ENCODE assay signal across 8 cellular contexts in the genomic region with DNA sequence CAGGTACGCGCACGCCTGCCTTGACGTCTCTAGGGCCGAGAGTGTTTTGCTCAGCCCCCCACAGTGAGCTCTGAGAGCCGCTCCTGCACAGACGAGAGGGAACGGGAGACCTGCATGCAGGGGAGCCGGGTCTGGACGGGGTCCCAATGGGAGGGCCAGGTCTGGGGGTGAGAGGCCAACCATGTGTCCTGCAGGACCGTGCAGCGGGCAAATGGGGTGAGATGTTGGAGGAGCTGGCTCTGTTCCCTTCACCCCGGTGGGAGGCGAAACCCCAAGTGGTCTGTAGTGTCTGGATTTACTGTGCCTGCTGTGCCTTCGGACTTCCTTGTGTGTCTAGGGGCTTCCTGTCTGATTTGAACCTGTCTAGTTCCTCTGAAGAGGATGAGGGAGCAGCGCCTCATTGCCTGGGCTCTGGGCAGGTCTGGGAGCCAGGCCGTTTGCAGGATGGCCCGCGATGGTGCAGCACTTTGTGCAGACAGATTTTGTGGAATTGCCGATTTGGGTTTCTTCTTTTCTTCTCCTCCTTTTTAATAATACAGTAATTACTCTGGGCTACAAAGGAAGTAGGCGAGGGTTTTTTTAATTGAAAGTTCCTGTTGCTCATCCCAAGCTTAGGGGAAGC. TPM values are rescaled to one million over a fixed set of nuclear protein-coding genes. Genes with fewer than 3 reads are reported as not detected.
DNase-seq lines count a peak whose midpoint lies in the region; ATAC-seq and TF ChIP-seq lines count a peak whose summit lies in the region.

No MANE protein-coding gene starts in this region.

- H3K36me3 ChIP-seq in heart right ventricle (no peaks in the 10 kb centered on the region), tibial artery (no peaks in the 10 kb centered on the region)

- peaks cover 2% of the 10 kb centered on the region for H3K36me3 Mint-ChIP-seq in activated naive CD8-positive, alpha-beta T cell treated with anti-CD3 and anti-CD28 coated beads for 36 hours

- H3K9me3 Mint-ChIP-seq in activated naive CD8-positive, alpha-beta T cell treated with anti-CD3 and anti-CD28 coated beads for 36 hours, result no peaks in the 10 kb centered on the region

- peak overlapping the region; percentile 91 for H3K4me3 Mint-ChIP-seq in activated naive CD8-positive, alpha-beta T cell treated with anti-CD3 and anti-CD28 coated beads for 36 hours

- H3K27ac ChIP-seq in heart right ventricle (peak overlapping the region; percentile 71 to 100 (median 96)), layer of hippocampus (ENCODE audit: low read depth, low read length) (peak overlapping the region; percentile 90), tibial artery (peak overlapping the region; percentile 97 to 99)

- TF ChIP-seq CTCF in heart right ventricle (IDR thresholded peaks at IDR 0.05), result no peak
- no peak for TF ChIP-seq CTCF in tibial artery (IDR thresholded peaks at IDR 0.05)
- no peak for TF ChIP-seq CTCF in omental fat pad (IDR thresholded peaks at IDR 0.05)

- H3K4me1 ChIP-seq in heart right ventricle, result peaks cover 9 to 52% (median 36%) of the 10 kb centered on the region in 9 donors
- peaks cover 4 to 45% (median 27%) of the 10 kb centered on the region in 4 donors for H3K4me1 ChIP-seq in tibial artery

- no peaks in the 10 kb centered on the region for H3K9me3 ChIP-seq in heart right ventricle
- H3K9me3 ChIP-seq in tibial artery, result no peaks in the 10 kb centered on the region

- ATAC-seq in heart right ventricle, result no peak
- ATAC-seq in left ventricle myocardium superior, result no peak
- ATAC-seq in omental fat pad (ENCODE audit: low FRiP score), result no peak
- ATAC-seq in HG02678 (IDR thresholded peaks at IDR 0.05; ENCODE audit: unreplicated experiment), result no peak

- peak overlapping the region; percentile 89 for H3K27ac Mint-ChIP-seq in activated naive CD8-positive, alpha-beta T cell treated with anti-CD3 and anti-CD28 coated beads for 36 hours

- H3K27me3 Mint-ChIP-seq in activated naive CD8-positive, alpha-beta T cell treated with anti-CD3 and anti-CD28 coated beads for 36 hours, result no peaks in the 10 kb centered on the region

- intact Hi-C loops in heart right ventricle (cut with DNase I), result no loop called here
- intact Hi-C loops in left ventricle myocardium superior (cut with micrococcal nuclease), result no loop called here
- intact Hi-C loops in tibial artery (cut with DNase I; ENCODE audit: low total_unique reads), result no loop called here

- H3K4me3 ChIP-seq in heart right ventricle (peak overlapping the region in 9 of 10 donors; percentile 55 to 91 (median 65)), tibial artery (peak overlapping the region; percentile 83)

- H3K27me3 ChIP-seq in heart right ventricle (no peaks in the 10 kb centered on the region), layer of hippocampus (ENCODE audit: control insufficient read depth, insufficient read depth, low read length) (no peaks in the 10 kb centered on the region), tibial artery (no peaks in the 10 kb centered on the region)

- DNase-seq in heart right ventricle (no peak), left ventricle myocardium superior (no peak), tibial artery (no peak), omental fat pad (ENCODE audit: low spot score) (no peak), NCI-H446 (lab: John Stamatoyannopoulos, UW) (no peak)
- no peak for DNase-seq in activated naive CD8-positive, alpha-beta T cell treated with anti-CD3 and anti-CD28 coated beads for 36 hours

- H3K4me1 Mint-ChIP-seq in activated naive CD8-positive, alpha-beta T cell treated with anti-CD3 and anti-CD28 coated beads for 36 hours, result peaks cover 30% of the 10 kb centered on the region

- 38 to 47% methylated on average over 21 of the region's 21 CpGs for WGBS in heart right ventricle, 2 donors

RNA-seq across cellular contexts. Expression of a gene that starts 2.1 kb away (rescaled TPM):
- 10 to 100 TPM; 17.7 to 32.4 (median 23.7) TPM for total RNA-seq in heart right ventricle
- polyA plus RNA-seq in heart right ventricle, result 10 to 100 TPM; 30.5 to 35.2 TPM
- total RNA-seq in left ventricle myocardium superior, result 27.9 TPM
- 10 to 100 TPM; 50.7 to 51.1 TPM for total RNA-seq in activated naive CD8-positive, alpha-beta T cell treated with anti-CD3 and anti-CD28 coated beads for 36 hours
- 10 to 100 TPM; 49.3 to 76.6 (median 52.3) TPM for total RNA-seq in omental fat pad

RNA-seq across cellular contexts. Expression of a gene that starts 37.8 kb away (rescaled TPM):
- total RNA-seq in heart right ventricle (1 to 10 TPM in 9 of 10 donors, under 1 TPM in 1; 0.94 to 3.2 (median 1.4) TPM), left ventricle myocardium superior (2.0 TPM), omental fat pad (1 to 10 TPM; 2.4 to 6.2 (median 3.9) TPM)
- polyA plus RNA-seq in heart right ventricle, result 1 to 10 TPM; 2.0 to 4.3 TPM
- total RNA-seq in activated naive CD8-positive, alpha-beta T cell treated with anti-CD3 and anti-CD28 coated beads for 36 hours, result 1 to 10 TPM; 5.7 to 5.9 TPM

RNA-seq across cellular contexts. Expression of a gene that starts 37.8 kb away (rescaled TPM):
- total RNA-seq in heart right ventricle (10 to 100 TPM; 11.7 to 24.2 (median 14.4) TPM), left ventricle myocardium superior (16.4 TPM), omental fat pad (10 to 100 TPM; 38.0 to 57.8 (median 45.6) TPM)
- polyA plus RNA-seq in heart right ventricle, result 10 to 100 TPM; 17.0 to 22.1 TPM
- total RNA-seq in activated naive CD8-positive, alpha-beta T cell treated with anti-CD3 and anti-CD28 coated beads for 36 hours, result 10 to 100 TPM; 31.0 to 35.0 TPM

RNA-seq across cellular contexts. Expression of a gene that starts 57.7 kb away (rescaled TPM):
- total RNA-seq in heart right ventricle, result 10 to 100 TPM; 45.1 to 68.0 (median 57.0) TPM
- 100 to 1,000 TPM in 1 of 2 donors, 10 to 100 TPM in 1; 93.6 to 185 TPM for polyA plus RNA-seq in heart right ventricle
- total RNA-seq in left ventricle myocardium superior, result 64.4 TPM
- 100 to 1,000 TPM in 1 of 2 experiments, 10 to 100 TPM in 1; 98.7 to 106 TPM for total RNA-seq in activated naive CD8-positive, alpha-beta T cell treated with anti-CD3 and anti-CD28 coated beads for 36 hours
- total RNA-seq in omental fat pad, result 100 to 1,000 TPM in 1 of 4 donors, 10 to 100 TPM in 3; 70.1 to 117 (median 87.8) TPM
